1 cellular context compared by ENCODE assay signal in the genomic region with DNA sequence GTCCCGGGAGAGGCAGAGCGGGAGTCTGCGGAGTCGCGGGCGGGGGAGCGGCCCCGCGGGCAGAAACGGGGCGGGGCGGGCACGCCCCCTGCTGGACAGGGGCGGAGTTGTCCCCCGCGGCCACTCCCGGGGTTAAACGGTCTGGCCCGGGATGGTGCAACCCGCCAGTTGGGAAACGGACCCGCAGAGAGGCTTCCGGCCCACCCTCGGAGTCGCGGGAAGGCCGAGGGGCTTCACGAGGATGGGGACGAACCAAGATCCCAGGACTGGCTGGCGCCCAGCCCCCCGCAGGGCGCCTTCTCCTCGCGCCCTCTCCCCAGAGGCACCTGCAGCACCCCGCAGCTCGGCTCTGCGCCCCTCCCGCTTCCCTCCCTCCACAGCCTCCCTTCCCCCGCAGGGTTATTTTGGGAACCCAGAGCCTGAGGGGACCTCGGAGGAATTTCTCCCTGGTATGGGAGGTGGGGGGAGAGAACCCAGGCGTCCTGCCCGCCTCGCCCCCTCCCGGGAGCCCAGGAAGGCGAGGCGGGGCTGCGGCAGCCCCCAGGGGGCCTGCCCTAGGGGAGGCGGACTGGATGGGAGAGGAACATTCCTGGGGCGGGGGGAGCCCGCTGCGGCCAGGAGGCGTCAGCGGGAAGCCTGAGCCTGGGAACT.
TF ChIP-seq lines count a peak whose summit lies in the region.

No MANE protein-coding gene starts in this region.

TF ChIP-seq in K562, 482 proteins besides CTCF, POLR2A, EP300 and RAD21 (continues in another document):
- TF ChIP-seq, protein P1, sequence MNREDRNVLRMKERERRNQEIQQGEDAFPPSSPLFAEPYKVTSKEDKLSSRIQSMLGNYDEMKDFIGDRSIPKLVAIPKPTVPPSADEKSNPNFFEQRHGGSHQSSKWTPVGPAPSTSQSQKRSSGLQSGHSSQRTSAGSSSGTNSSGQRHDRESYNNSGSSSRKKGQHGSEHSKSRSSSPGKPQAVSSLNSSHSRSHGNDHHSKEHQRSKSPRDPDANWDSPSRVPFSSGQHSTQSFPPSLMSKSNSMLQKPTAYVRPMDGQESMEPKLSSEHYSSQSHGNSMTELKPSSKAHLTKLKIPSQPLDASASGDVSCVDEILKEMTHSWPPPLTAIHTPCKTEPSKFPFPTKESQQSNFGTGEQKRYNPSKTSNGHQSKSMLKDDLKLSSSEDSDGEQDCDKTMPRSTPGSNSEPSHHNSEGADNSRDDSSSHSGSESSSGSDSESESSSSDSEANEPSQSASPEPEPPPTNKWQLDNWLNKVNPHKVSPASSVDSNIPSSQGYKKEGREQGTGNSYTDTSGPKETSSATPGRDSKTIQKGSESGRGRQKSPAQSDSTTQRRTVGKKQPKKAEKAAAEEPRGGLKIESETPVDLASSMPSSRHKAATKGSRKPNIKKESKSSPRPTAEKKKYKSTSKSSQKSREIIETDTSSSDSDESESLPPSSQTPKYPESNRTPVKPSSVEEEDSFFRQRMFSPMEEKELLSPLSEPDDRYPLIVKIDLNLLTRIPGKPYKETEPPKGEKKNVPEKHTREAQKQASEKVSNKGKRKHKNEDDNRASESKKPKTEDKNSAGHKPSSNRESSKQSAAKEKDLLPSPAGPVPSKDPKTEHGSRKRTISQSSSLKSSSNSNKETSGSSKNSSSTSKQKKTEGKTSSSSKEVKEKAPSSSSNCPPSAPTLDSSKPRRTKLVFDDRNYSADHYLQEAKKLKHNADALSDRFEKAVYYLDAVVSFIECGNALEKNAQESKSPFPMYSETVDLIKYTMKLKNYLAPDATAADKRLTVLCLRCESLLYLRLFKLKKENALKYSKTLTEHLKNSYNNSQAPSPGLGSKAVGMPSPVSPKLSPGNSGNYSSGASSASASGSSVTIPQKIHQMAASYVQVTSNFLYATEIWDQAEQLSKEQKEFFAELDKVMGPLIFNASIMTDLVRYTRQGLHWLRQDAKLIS (CRISPR knock-in tag; IDR thresholded peaks at IDR 0.05) = peak; percentile 74; the same call in 1 of the 2 replicates
- TF ChIP-seq ETV1 (tag; conservative IDR thresholded peaks at IDR 0.05; ENCODE audit: low read depth) (peak; percentile 45), KDM2B (CRISPR knock-in tag; IDR thresholded peaks at IDR 0.05) (peak; percentile 91; the same call in 1 of the 2 replicates), ZSCAN32 (CRISPR knock-in tag; IDR thresholded peaks at IDR 0.05) (peak; percentile 73), CCNT2 (IDR thresholded peaks at IDR 0.05; ENCODE audit: borderline replicate concordance, extremely low read depth, insufficient read length, low read depth, low read length) (peak; percentile 73), ZEB2 (IDR thresholded peaks at IDR 0.05) (0 out of 2 replicates have a peak, but pooled peaks have one; percentile 27), HNRNPL (IDR thresholded peaks at IDR 0.05; ENCODE audit: low read depth, low read length) (peak; percentile 65; the same call in 1 of the 2 replicates), FIP1L1 (IDR thresholded peaks at IDR 0.05; ENCODE audit: low read depth, low read length, poor library complexity, severe bottlenecking) (peak; percentile 37), MEF2A (IDR thresholded peaks at IDR 0.05; ENCODE audit: control insufficient read depth, low read depth, low read length) (peak; percentile 66; the same call in 1 of the 2 replicates), NR2F6 (CRISPR knock-in tag; IDR thresholded peaks at IDR 0.05) (no peak), MEF2D (tag; conservative IDR thresholded peaks at IDR 0.05; ENCODE audit: low read depth) (0 out of 2 replicates have a peak, but pooled peaks have one; percentile 62), ILF3 (IDR thresholded peaks at IDR 0.05; ENCODE audit: borderline replicate concordance) (no peak), HMGN3 (IDR thresholded peaks at IDR 0.05; ENCODE audit: borderline replicate concordance, extremely low read depth, insufficient read length, low read depth, low read length) (peak; percentile 48), ELF4 (CRISPR knock-in tag; IDR thresholded peaks at IDR 0.05) (0 out of 2 replicates have a peak, but pooled peaks have one; percentile 14), SMC3 (conservative IDR thresholded peaks at IDR 0.05; ENCODE audit: insufficient read depth, low read depth, low read length) (peak; percentile 46; the same call in 1 of the 2 replicates), CEBPG (CRISPR knock-in tag; IDR thresholded peaks at IDR 0.05) (peak; percentile 94), CEBPG (tag; conservative IDR thresholded peaks at IDR 0.05 in 1 of 2, IDR thresholded peaks at IDR 0.05 in 1 of 2) (peak; percentile 87 to 90), ZBED1 (IDR thresholded peaks at IDR 0.05) (no peak), KLF13 (tag; IDR thresholded peaks at IDR 0.05; ENCODE audit: borderline replicate concordance, low read depth) (no peak), ZC3H11A (IDR thresholded peaks at IDR 0.05; ENCODE audit: low read depth, low read length) (no peak), TAF1 (IDR thresholded peaks at IDR 0.05; ENCODE audit: control insufficient read depth, extremely low read depth, insufficient read depth, low read length, severe bottlenecking) (peak; percentile 30), CEBPB (tag; IDR thresholded peaks at IDR 0.05) (peak; percentile 97), ZBTB17 (CRISPR knock-in tag; IDR thresholded peaks at IDR 0.05) (0 out of 2 replicates have a peak, but pooled peaks have one; percentile 11), NBN (IDR thresholded peaks at IDR 0.05; ENCODE audit: low read depth) (0 out of 2 replicates have a peak, but pooled peaks have one; percentile 25), CXXC5 (CRISPR knock-in tag; IDR thresholded peaks at IDR 0.05) (peak; percentile 45; the same call in 1 of the 2 replicates), TCF3 (CRISPR knock-in tag; IDR thresholded peaks at IDR 0.05) (0 out of 2 replicates have a peak, but pooled peaks have one; percentile 16)
- TF ChIP-seq, protein P2, sequence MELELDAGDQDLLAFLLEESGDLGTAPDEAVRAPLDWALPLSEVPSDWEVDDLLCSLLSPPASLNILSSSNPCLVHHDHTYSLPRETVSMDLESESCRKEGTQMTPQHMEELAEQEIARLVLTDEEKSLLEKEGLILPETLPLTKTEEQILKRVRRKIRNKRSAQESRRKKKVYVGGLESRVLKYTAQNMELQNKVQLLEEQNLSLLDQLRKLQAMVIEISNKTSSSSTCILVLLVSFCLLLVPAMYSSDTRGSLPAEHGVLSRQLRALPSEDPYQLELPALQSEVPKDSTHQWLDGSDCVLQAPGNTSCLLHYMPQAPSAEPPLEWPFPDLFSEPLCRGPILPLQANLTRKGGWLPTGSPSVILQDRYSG (tag; conservative IDR thresholded peaks at IDR 0.05; ENCODE audit: low read depth) = no peak
- TF ChIP-seq, protein P3, sequence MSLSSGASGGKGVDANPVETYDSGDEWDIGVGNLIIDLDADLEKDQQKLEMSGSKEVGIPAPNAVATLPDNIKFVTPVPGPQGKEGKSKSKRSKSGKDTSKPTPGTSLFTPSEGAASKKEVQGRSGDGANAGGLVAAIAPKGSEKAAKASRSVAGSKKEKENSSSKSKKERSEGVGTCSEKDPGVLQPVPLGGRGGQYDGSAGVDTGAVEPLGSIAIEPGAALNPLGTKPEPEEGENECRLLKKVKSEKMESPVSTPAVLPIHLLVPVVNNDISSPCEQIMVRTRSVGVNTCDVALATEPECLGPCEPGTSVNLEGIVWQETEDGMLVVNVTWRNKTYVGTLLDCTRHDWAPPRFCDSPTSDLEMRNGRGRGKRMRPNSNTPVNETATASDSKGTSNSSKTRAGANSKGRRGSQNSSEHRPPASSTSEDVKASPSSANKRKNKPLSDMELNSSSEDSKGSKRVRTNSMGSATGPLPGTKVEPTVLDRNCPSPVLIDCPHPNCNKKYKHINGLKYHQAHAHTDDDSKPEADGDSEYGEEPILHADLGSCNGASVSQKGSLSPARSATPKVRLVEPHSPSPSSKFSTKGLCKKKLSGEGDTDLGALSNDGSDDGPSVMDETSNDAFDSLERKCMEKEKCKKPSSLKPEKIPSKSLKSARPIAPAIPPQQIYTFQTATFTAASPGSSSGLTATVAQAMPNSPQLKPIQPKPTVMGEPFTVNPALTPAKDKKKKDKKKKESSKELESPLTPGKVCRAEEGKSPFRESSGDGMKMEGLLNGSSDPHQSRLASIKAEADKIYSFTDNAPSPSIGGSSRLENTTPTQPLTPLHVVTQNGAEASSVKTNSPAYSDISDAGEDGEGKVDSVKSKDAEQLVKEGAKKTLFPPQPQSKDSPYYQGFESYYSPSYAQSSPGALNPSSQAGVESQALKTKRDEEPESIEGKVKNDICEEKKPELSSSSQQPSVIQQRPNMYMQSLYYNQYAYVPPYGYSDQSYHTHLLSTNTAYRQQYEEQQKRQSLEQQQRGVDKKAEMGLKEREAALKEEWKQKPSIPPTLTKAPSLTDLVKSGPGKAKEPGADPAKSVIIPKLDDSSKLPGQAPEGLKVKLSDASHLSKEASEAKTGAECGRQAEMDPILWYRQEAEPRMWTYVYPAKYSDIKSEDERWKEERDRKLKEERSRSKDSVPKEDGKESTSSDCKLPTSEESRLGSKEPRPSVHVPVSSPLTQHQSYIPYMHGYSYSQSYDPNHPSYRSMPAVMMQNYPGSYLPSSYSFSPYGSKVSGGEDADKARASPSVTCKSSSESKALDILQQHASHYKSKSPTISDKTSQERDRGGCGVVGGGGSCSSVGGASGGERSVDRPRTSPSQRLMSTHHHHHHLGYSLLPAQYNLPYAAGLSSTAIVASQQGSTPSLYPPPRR (CRISPR knock-in tag; IDR thresholded peaks at IDR 0.05; ENCODE audit: borderline replicate concordance) = no peak
- TF ChIP-seq, protein P4, sequence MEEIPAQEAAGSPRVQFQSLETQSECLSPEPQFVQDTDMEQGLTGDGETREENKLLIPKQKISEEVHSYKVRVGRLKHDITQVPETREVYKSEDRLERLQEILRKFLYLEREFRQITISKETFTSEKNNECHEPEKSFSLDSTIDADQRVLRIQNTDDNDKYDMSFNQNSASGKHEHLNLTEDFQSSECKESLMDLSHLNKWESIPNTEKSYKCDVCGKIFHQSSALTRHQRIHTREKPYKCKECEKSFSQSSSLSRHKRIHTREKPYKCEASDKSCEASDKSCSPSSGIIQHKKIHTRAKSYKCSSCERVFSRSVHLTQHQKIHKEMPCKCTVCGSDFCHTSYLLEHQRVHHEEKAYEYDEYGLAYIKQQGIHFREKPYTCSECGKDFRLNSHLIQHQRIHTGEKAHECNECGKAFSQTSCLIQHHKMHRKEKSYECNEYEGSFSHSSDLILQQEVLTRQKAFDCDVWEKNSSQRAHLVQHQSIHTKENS (CRISPR knock-in tag; IDR thresholded peaks at IDR 0.05) = no peak
- TF ChIP-seq, protein P5, sequence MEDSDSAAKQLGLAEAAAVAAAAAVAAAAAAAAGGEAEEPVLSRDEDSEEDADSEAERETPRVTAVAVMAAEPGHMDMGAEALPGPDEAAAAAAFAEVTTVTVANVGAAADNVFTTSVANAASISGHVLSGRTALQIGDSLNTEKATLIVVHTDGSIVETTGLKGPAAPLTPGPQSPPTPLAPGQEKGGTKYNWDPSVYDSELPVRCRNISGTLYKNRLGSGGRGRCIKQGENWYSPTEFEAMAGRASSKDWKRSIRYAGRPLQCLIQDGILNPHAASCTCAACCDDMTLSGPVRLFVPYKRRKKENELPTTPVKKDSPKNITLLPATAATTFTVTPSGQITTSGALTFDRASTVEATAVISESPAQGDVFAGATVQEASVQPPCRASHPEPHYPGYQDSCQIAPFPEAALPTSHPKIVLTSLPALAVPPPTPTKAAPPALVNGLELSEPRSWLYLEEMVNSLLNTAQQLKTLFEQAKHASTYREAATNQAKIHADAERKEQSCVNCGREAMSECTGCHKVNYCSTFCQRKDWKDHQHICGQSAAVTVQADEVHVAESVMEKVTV (CRISPR knock-in tag; IDR thresholded peaks at IDR 0.05) = peak; percentile 44; the same call in 1 of the 2 replicates
- TF ChIP-seq, protein P6, sequence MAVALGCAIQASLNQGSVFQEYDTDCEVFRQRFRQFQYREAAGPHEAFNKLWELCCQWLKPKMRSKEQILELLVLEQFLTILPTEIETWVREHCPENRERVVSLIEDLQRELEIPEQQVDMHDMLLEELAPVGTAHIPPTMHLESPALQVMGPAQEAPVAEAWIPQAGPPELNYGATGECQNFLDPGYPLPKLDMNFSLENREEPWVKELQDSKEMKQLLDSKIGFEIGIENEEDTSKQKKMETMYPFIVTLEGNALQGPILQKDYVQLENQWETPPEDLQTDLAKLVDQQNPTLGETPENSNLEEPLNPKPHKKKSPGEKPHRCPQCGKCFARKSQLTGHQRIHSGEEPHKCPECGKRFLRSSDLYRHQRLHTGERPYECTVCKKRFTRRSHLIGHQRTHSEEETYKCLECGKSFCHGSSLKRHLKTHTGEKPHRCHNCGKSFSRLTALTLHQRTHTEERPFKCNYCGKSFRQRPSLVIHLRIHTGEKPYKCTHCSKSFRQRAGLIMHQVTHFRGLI (CRISPR knock-in tag; IDR thresholded peaks at IDR 0.05) = no peak
- TF ChIP-seq, protein P7, sequence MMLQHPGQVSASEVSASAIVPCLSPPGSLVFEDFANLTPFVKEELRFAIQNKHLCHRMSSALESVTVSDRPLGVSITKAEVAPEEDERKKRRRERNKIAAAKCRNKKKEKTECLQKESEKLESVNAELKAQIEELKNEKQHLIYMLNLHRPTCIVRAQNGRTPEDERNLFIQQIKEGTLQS (IDR thresholded peaks at IDR 0.05) = peak; percentile 48
- TF ChIP-seq, protein P7 (CRISPR knock-in tag; conservative IDR thresholded peaks at IDR 0.05) = no peak
- TF ChIP-seq, protein P8, sequence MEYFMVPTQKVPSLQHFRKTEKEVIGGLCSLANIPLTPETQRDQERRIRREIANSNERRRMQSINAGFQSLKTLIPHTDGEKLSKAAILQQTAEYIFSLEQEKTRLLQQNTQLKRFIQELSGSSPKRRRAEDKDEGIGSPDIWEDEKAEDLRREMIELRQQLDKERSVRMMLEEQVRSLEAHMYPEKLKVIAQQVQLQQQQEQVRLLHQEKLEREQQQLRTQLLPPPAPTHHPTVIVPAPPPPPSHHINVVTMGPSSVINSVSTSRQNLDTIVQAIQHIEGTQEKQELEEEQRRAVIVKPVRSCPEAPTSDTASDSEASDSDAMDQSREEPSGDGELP (CRISPR knock-in tag; IDR thresholded peaks at IDR 0.05; ENCODE audit: borderline replicate concordance) = peak; percentile 13
- TF ChIP-seq, protein P9, sequence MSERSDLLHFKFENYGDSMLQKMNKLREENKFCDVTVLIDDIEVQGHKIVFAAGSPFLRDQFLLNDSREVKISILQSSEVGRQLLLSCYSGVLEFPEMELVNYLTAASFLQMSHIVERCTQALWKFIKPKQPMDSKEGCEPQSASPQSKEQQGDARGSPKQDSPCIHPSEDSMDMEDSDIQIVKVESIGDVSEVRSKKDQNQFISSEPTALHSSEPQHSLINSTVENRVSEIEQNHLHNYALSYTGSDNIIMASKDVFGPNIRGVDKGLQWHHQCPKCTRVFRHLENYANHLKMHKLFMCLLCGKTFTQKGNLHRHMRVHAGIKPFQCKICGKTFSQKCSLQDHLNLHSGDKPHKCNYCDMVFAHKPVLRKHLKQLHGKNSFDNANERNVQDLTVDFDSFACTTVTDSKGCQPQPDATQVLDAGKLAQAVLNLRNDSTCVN (CRISPR knock-in tag; IDR thresholded peaks at IDR 0.05) = no peak
- TF ChIP-seq, protein P10, sequence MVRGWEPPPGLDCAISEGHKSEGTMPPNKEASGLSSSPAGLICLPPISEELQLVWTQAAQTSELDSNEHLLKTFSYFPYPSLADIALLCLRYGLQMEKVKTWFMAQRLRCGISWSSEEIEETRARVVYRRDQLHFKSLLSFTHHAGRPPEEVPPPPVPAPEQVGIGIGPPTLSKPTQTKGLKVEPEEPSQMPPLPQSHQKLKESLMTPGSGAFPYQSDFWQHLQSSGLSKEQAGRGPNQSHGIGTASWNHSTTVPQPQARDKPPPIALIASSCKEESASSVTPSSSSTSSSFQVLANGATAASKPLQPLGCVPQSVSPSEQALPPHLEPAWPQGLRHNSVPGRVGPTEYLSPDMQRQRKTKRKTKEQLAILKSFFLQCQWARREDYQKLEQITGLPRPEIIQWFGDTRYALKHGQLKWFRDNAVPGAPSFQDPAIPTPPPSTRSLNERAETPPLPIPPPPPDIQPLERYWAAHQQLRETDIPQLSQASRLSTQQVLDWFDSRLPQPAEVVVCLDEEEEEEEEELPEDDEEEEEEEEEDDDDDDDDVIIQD (CRISPR knock-in tag; IDR thresholded peaks at IDR 0.05) = no peak
